1 cellular context compared by ENCODE assay signal in genomic region chr11:118572075-118572913, GRCh38.
TF ChIP-seq lines count a peak whose summit lies in the region.

TSS of gene ARCN1 (plus strand) at chr11:118572409. CDS start at chr11:118572548, 139 bp downstream.

TF ChIP-seq in WTC11, 78 proteins besides CTCF, POLR2A, EP300 and RAD21 (continued from another document):
- TF ChIP-seq ESRRA (CRISPR knock-in tag; IDR thresholded peaks at IDR 0.05; ENCODE audit: borderline replicate concordance) = no peak
